ENCODE assay signal across 7 cellular contexts in genomic region chr12:89947437-89948265, GRCh38.
DNase-seq lines count a peak whose midpoint lies in the region; ATAC-seq and TF ChIP-seq lines count a peak whose summit lies in the region.

No MANE protein-coding gene starts in this region.

- H3K9ac ChIP-seq in skeletal muscle satellite cell (ENCODE audit: low read depth, low read length), result peak overlapping the region; percentile 84

- H3K4me3 ChIP-seq in HAP-1 (no peak overlapping the region), SJSA1 (peak overlapping the region; percentile 14), fibroblast of villous mesenchyme (ENCODE audit: low read depth, low read length) (no peak overlapping the region), skeletal muscle satellite cell (ENCODE audit: low read length) (peak overlapping the region; percentile 56)

- H3K9me3 ChIP-seq in HAP-1 (no peaks in the 10 kb centered on the region), SJSA1 (replicated peaks) (no peaks in the 10 kb centered on the region), skeletal muscle satellite cell (replicated peaks; ENCODE audit: low read length) (no peaks in the 10 kb centered on the region)

- H3K4me1 ChIP-seq in HAP-1, result peaks cover 6% of the 10 kb centered on the region
- H3K4me1 ChIP-seq in SJSA1 (replicated peaks), result peaks cover 62% of the 10 kb centered on the region
- H3K4me1 ChIP-seq in skeletal muscle satellite cell (ENCODE audit: control insufficient read depth, insufficient read depth, low read length), result peaks cover 61% of the 10 kb centered on the region

- H3K27ac ChIP-seq in SJSA1, result peak overlapping the region; percentile 89

- ATAC-seq in GM21825 (IDR thresholded peaks at IDR 0.05; ENCODE audit: unreplicated experiment) (no peak), GM19455 (IDR thresholded peaks at IDR 0.05; ENCODE audit: unreplicated experiment) (no peak)

- TF ChIP-seq CTCF in fibroblast of villous mesenchyme (IDR thresholded peaks at IDR 0.05; ENCODE audit: insufficient read depth, low read depth, low read length), result no peak

- in situ Hi-C loops in HAP-1 (cut with MboI; ENCODE audit: low sequenced_read_pairs), result no loop called here

- H3K4me2 ChIP-seq in skeletal muscle satellite cell (ENCODE audit: low read length), result peak overlapping the region; percentile 81

- no peaks in the 10 kb centered on the region for H3K27me3 ChIP-seq in HAP-1 (ENCODE audit: low read depth)
- no peaks in the 10 kb centered on the region for H3K27me3 ChIP-seq in SJSA1 (replicated peaks)
- no peaks in the 10 kb centered on the region for H3K27me3 ChIP-seq in skeletal muscle satellite cell (ENCODE audit: control insufficient read depth, insufficient read depth, low read length)

- DNase-seq in HAP-1 (ENCODE audit: low spot score in 2 of 2), result peak; percentile 35 to 63
- peak; percentile 45 to 81 for DNase-seq in SJSA1 (ENCODE audit: low read depth in 1 of 2, low spot score in 2 of 2)
- peak; percentile 97 for DNase-seq in fibroblast of villous mesenchyme (ENCODE audit: low read depth)
- DNase-seq in NCI-H146 treated with DMSO at 0.1 percent for 48 hours (lab: John Stamatoyannopoulos, UW; ENCODE audit: unreplicated experiment), result no peak

- H3K36me3 ChIP-seq in HAP-1 (replicated peaks), result no peaks in the 10 kb centered on the region
- no peaks in the 10 kb centered on the region for H3K36me3 ChIP-seq in SJSA1
- H3K36me3 ChIP-seq in skeletal muscle satellite cell (ENCODE audit: insufficient read depth, low read length), result no peaks in the 10 kb centered on the region

Comparison
In these comparisons a context has a peak if more than half of its experiments do, and no peak if none do; other contexts are left out.
1. H3K4me3 ChIP-seq: peak in SJSA1 (single experiment) and skeletal muscle satellite cell (single experiment); none in HAP-1 (single experiment) and fibroblast of villous mesenchyme (single experiment).